18 cellular contexts compared by ENCODE assay signal in genomic region chr17:62818491-62818890, GRCh38. TPM values are rescaled to one million over a fixed set of nuclear protein-coding genes. Genes with fewer than 3 reads are reported as not detected.
DNase-seq lines count a peak whose midpoint lies in the region; ATAC-seq, FAIRE-seq and TF ChIP-seq lines count a peak whose summit lies in the region.
"Had no signal": no experiment of that assay in that cellular context is flagged by ENCODE, and none has a peak within 500 bp of the region (broad histone marks: within the 10 kb centered on the region; RNA-seq: fewer than 3 reads in every experiment).

No MANE protein-coding gene starts in this region.

- no peaks in the 10 kb centered on the region for H3K9me1 ChIP-seq in keratinocyte (ENCODE audit: control insufficient read depth, extremely low read depth, insufficient read depth, low read length)

- peaks cover 53% of the 10 kb centered on the region for H3K4me1 Mint-ChIP-seq in HFFc6 (ENCODE audit: low read depth)
- peaks cover 36% of the 10 kb centered on the region for H3K4me1 Mint-ChIP-seq in astrocyte (ENCODE audit: low read depth, unreplicated experiment)
- peaks cover 17% of the 10 kb centered on the region for H3K4me1 Mint-ChIP-seq in osteocyte (ENCODE audit: unreplicated experiment)

- DNase-seq in HFFc6 (no peak), astrocyte (ENCODE audit: low read depth) (no peak), keratinocyte (ENCODE audit: low read depth, low spot score) (no peak), osteocyte (ENCODE audit: extremely low spot score, unreplicated experiment) (peak; percentile 27), D341Med (ENCODE audit: low spot score) (no peak), DMS53 (lab: John Stamatoyannopoulos, UW) (no peak)
- DNase-seq: CD8-positive, alpha-beta T cell; DMS79 treated with DMSO at 0.1 percent for 48 hours; NCI-H1048; NCI-H146; NCI-H2081 treated with DMSO at 0.1 percent for 48 hours; NCI-H510A had no signal

- H3K9me3 Mint-ChIP-seq in HFFc6 (no peaks in the 10 kb centered on the region), astrocyte (ENCODE audit: unreplicated experiment) (peaks cover 6% of the 10 kb centered on the region), osteocyte (ENCODE audit: unreplicated experiment) (no peaks in the 10 kb centered on the region)

- H3K4me3 Mint-ChIP-seq in HFFc6 (peak overlapping the region; percentile 28; the same call in 1 of the 2 replicates), astrocyte (ENCODE audit: unreplicated experiment) (peak overlapping the region; percentile 60), osteocyte (ENCODE audit: unreplicated experiment) (no peak overlapping the region)
- H3K4me3 Mint-ChIP-seq: CD8-positive, alpha-beta T cell had no signal

- no peak overlapping the region for H3K4me3 ChIP-seq in astrocyte (ENCODE audit: insufficient read depth, low read depth, low read length)
- no peak overlapping the region for H3K4me3 ChIP-seq in keratinocyte (ENCODE audit: control insufficient read depth in 2 of 3, extremely low read depth in 1 of 3, insufficient read depth in 2 of 3, low read depth in 1 of 3, low read length in 3 of 3)

- dilution Hi-C loops in keratinocyte (cut with MboI; ENCODE audit: extremely low pct_ligation_motif_present, low sequenced_read_pairs) = no loop called here

- H3K36me3 ChIP-seq in astrocyte (ENCODE audit: insufficient read depth, low read length) (no peaks in the 10 kb centered on the region), keratinocyte (ENCODE audit: control insufficient read depth in 2 of 2, extremely low read depth in 1 of 2, insufficient read depth in 2 of 2, low read length in 2 of 2) (no peaks in the 10 kb centered on the region)

- H3K79me2 ChIP-seq in astrocyte (ENCODE audit: insufficient read depth, low read length) = no peaks in the 10 kb centered on the region
- H3K79me2 ChIP-seq in keratinocyte (ENCODE audit: control insufficient read depth, insufficient read depth, low read length) = no peaks in the 10 kb centered on the region

- H3K27ac ChIP-seq in astrocyte (ENCODE audit: low read depth, low read length) (no peak overlapping the region), keratinocyte (ENCODE audit: control insufficient read depth, insufficient read depth, low read length) (no peak overlapping the region)
- H3K27ac ChIP-seq: KMS-11 had no signal

- H3K9ac ChIP-seq in astrocyte (ENCODE audit: low read length) = no peak overlapping the region
- H3K9ac ChIP-seq in keratinocyte (ENCODE audit: control insufficient read depth, extremely low read depth, insufficient read depth, low read length) = no peak overlapping the region
- H3K9ac ChIP-seq: KMS-11 had no signal

- no peak for ATAC-seq in GM18520 (IDR thresholded peaks at IDR 0.05; ENCODE audit: unreplicated experiment)
- ATAC-seq: CD8-positive, alpha-beta T cell; Right ventricle myocardium inferior had no signal

- H4K20me1 ChIP-seq in astrocyte (ENCODE audit: insufficient read depth, low read length) (no peaks in the 10 kb centered on the region), keratinocyte (ENCODE audit: control insufficient read depth, extremely low read depth, insufficient read depth, low read length) (no peaks in the 10 kb centered on the region)

- H3K4me2 ChIP-seq in astrocyte (ENCODE audit: low read length) (no peak overlapping the region), keratinocyte (ENCODE audit: control insufficient read depth, extremely low read depth, insufficient read depth, low read depth, low read length) (no peak overlapping the region)
- H3K4me2 ChIP-seq: KMS-11 had no signal

- H3K27me3 ChIP-seq in astrocyte (ENCODE audit: insufficient read depth, low read length) (no peaks in the 10 kb centered on the region), keratinocyte (ENCODE audit: control insufficient read depth, extremely low read depth, insufficient read depth, low read length) (no peaks in the 10 kb centered on the region)

- FAIRE-seq in astrocyte (lab: Jason Lieb, UNC) = no peak
- FAIRE-seq in keratinocyte (lab: Jason Lieb, UNC) = peak; percentile 66
- FAIRE-seq: D721Med had no signal

- peaks cover 38% of the 10 kb centered on the region for H3K4me1 ChIP-seq in astrocyte (ENCODE audit: insufficient read depth, low read length)
- peaks cover 45% of the 10 kb centered on the region for H3K4me1 ChIP-seq in keratinocyte (ENCODE audit: control insufficient read depth, extremely low read depth, insufficient read depth, low read length)

- H3K27ac Mint-ChIP-seq in HFFc6 (peak overlapping the region; percentile 96), astrocyte (ENCODE audit: unreplicated experiment) (peak overlapping the region; percentile 98), osteocyte (ENCODE audit: unreplicated experiment) (peak overlapping the region; percentile 48)
- H3K27ac Mint-ChIP-seq: CD8-positive, alpha-beta T cell had no signal

- H3K36me3 Mint-ChIP-seq in HFFc6 (ENCODE audit: low read depth) (no peaks in the 10 kb centered on the region), astrocyte (ENCODE audit: low read depth, unreplicated experiment) (peaks cover 1% of the 10 kb centered on the region), osteocyte (ENCODE audit: unreplicated experiment) (no peaks in the 10 kb centered on the region)
- H3K36me3 Mint-ChIP-seq: CD8-positive, alpha-beta T cell had no signal

- TF ChIP-seq CTCF in HFFc6 (IDR thresholded peaks at IDR 0.05) (no peak), astrocyte (IDR thresholded peaks at IDR 0.05; ENCODE audit: insufficient read depth, low read depth, low read length) (no peak), keratinocyte (optimal IDR thresholded peaks at IDR 0.05 in 1 of 3, IDR thresholded peaks at IDR 0.05 in 1 of 3, conservative IDR thresholded peaks at IDR 0.05 in 1 of 3; ENCODE audit: extremely low read depth in 1 of 3, insufficient read depth in 2 of 3, low read length in 3 of 3) (no peak), osteocyte (IDR thresholded peaks at IDR 0.05) (no peak)

- no peaks in the 10 kb centered on the region for H3K27me3 Mint-ChIP-seq in HFFc6 (ENCODE audit: insufficient read depth)
- H3K27me3 Mint-ChIP-seq in astrocyte (ENCODE audit: low read depth, unreplicated experiment) = no peaks in the 10 kb centered on the region
- no peaks in the 10 kb centered on the region for H3K27me3 Mint-ChIP-seq in osteocyte (ENCODE audit: unreplicated experiment)

- H2AFZ ChIP-seq in astrocyte (ENCODE audit: low read depth, low read length) (no peak overlapping the region), keratinocyte (ENCODE audit: control insufficient read depth, low read length) (no peak overlapping the region)

- H3K9me3 ChIP-seq in astrocyte (ENCODE audit: insufficient read depth, low read depth, low read length) (no peaks in the 10 kb centered on the region), keratinocyte (ENCODE audit: control insufficient read depth, low read depth, low read length) (no peaks in the 10 kb centered on the region)

RNA-seq across cellular contexts. Expression of gene MARCHF10, which starts 10.4 kb away (rescaled TPM):
- 1 to 10 TPM in 2 of 6 experiments, under 1 TPM in 4; 0.46 to 1.5 (median 0.89) TPM for total RNA-seq in HFFc6 (2021; fragmentation: NEBNext Ultra II Directional; extraction: Animal tissue kit (Norgen Biotek cat#: 25700))
- not detected in 2 replicates for total RNA-seq in astrocyte
- not detected in 3 replicates for polyA plus RNA-seq in keratinocyte
- not detected for polyA plus RNA-seq in keratinocyte (2011; ENCODE audit: low read depth)
- polyA plus RNA-seq in keratinocyte (2011; cell fraction: cytosol; rRNA removed) = not detected in 2 replicates
- polyA plus RNA-seq in keratinocyte (2011; cell fraction: nucleus; rRNA removed) = not detected in 2 replicates
- polyA plus RNA-seq in keratinocyte (2012; ENCODE audit: low replicate concordance) = not detected in 2 replicates
- polyA minus RNA-seq in keratinocyte = not detected in 3 replicates
- polyA minus RNA-seq in keratinocyte (2011; cell fraction: cytosol; rRNA and poly(A)+ RNA removed) = not detected
- not detected in 2 replicates for polyA minus RNA-seq in keratinocyte (2011; cell fraction: nucleus; rRNA and poly(A)+ RNA removed)
- total RNA-seq in osteocyte = not detected in 2 replicates
- total RNA-seq: CD8-positive, alpha-beta T cell; G401; H4; Right ventricle myocardium inferior had no signal

Comparison
In these comparisons a context has a peak if more than half of its experiments do, and no peak if none do; other contexts are left out.
1. H3K27ac Mint-ChIP-seq: peak in every context shown above with its lines; median percentile 98 in astrocyte; 96 in HFFc6; 48 in osteocyte.